1 cellular context compared by ENCODE assay signal in genomic region chr1:168520052-168520751, GRCh38.
A peak's percentile ranks its signal among the peaks of the same experiment; 100 is the strongest.
TF ChIP-seq lines count a peak whose summit lies in the region.

No MANE protein-coding gene starts in this region.

TF ChIP-seq in GM12878, 131 proteins besides CTCF, POLR2A, EP300 and RAD21 (continued from another document and continues in another):
- TF ChIP-seq ZBTB11 (CRISPR knock-in tag; IDR thresholded peaks at IDR 0.05) = no peak
- no peak for TF ChIP-seq LARP7 (IDR thresholded peaks at IDR 0.05)
- TF ChIP-seq CHD1 (IDR thresholded peaks at IDR 0.05; ENCODE audit: low read depth, low read length) = no peak
- TF ChIP-seq PAX5 (IDR thresholded peaks at IDR 0.05; ENCODE audit: borderline replicate concordance, low read depth, low read length) = no peak
- no peak for TF ChIP-seq SRF (IDR thresholded peaks at IDR 0.05; ENCODE audit: low read depth in 2 of 2, low read length in 2 of 2)
- TF ChIP-seq ATF7 (IDR thresholded peaks at IDR 0.05; ENCODE audit: low read depth) = peak; percentile 92
- 0 out of 2 replicates have a peak, but pooled peaks have one; percentile 21 for TF ChIP-seq SREBF2 (IDR thresholded peaks at IDR 0.05; ENCODE audit: low read length)
- TF ChIP-seq PAX8 (IDR thresholded peaks at IDR 0.05) = no peak
- no peak for TF ChIP-seq HDAC2 (IDR thresholded peaks at IDR 0.05)
- TF ChIP-seq ZNF24 (IDR thresholded peaks at IDR 0.05) = no peak
- peak; percentile 72 to 91; a peak in 3 of 4 replicates for TF ChIP-seq BHLHE40 (IDR thresholded peaks at IDR 0.05; ENCODE audit: borderline replicate concordance in 1 of 2, low read depth in 2 of 2, low read length in 1 of 2)
- TF ChIP-seq HDGF (IDR thresholded peaks at IDR 0.05) = no peak
- no peak for TF ChIP-seq CBX3 (IDR thresholded peaks at IDR 0.05; ENCODE audit: borderline replicate concordance, low read depth)
- no peak for TF ChIP-seq ZNF207 (IDR thresholded peaks at IDR 0.05; ENCODE audit: borderline replicate concordance)
- no peak for TF ChIP-seq ZZZ3 (IDR thresholded peaks at IDR 0.05; ENCODE audit: control insufficient read depth, insufficient read length, low read depth)
- TF ChIP-seq SREBF1 (IDR thresholded peaks at IDR 0.05; ENCODE audit: low read length) = no peak
- no peak for TF ChIP-seq SMAD5 (IDR thresholded peaks at IDR 0.05; ENCODE audit: low read depth)
- peak; percentile 85 for TF ChIP-seq DPF2 (IDR thresholded peaks at IDR 0.05)
- no peak for TF ChIP-seq POU2F2 (IDR thresholded peaks at IDR 0.05; ENCODE audit: borderline replicate concordance, low read depth, low read length)
- no peak for TF ChIP-seq CEBPB (IDR thresholded peaks at IDR 0.05; ENCODE audit: borderline replicate concordance in 1 of 2, low read depth in 2 of 2, low read length in 2 of 2)
- no peak for TF ChIP-seq TCF7 (IDR thresholded peaks at IDR 0.05; ENCODE audit: borderline replicate concordance)
- peak; percentile 64; the same call in 1 of the 2 replicates for TF ChIP-seq SIN3A (IDR thresholded peaks at IDR 0.05; ENCODE audit: low read depth, low read length)
- TF ChIP-seq IKZF1 (conservative IDR thresholded peaks at IDR 0.05) = peak; percentile 84
- TF ChIP-seq MEF2B (IDR thresholded peaks at IDR 0.05; ENCODE audit: partially characterized antibody, poor library complexity, severe bottlenecking) = peak; percentile 73
- TF ChIP-seq ZNF622 (IDR thresholded peaks at IDR 0.05) = no peak
- TF ChIP-seq PKNOX1 (IDR thresholded peaks at IDR 0.05) = peak; percentile 85
- no peak for TF ChIP-seq JUNB (IDR thresholded peaks at IDR 0.05)
- no peak for TF ChIP-seq ESRRA (IDR thresholded peaks at IDR 0.05; ENCODE audit: low read length)
- TF ChIP-seq RB1 (IDR thresholded peaks at IDR 0.05; ENCODE audit: borderline replicate concordance) = peak; percentile 24; the same call in 1 of the 2 replicates
- TF ChIP-seq ZNF217 (IDR thresholded peaks at IDR 0.05) = no peak
- TF ChIP-seq TARDBP (IDR thresholded peaks at IDR 0.05; ENCODE audit: borderline replicate concordance) = no peak
- no peak for TF ChIP-seq ZBTB4 (CRISPR knock-in tag; IDR thresholded peaks at IDR 0.05)
- TF ChIP-seq TBL1XR1 (IDR thresholded peaks at IDR 0.05; ENCODE audit: low read depth, low read length) = no peak
- TF ChIP-seq E4F1 (IDR thresholded peaks at IDR 0.05; ENCODE audit: borderline replicate concordance, partially characterized antibody) = no peak
- no peak for TF ChIP-seq RAD51 (IDR thresholded peaks at IDR 0.05)
- TF ChIP-seq NFXL1 (IDR thresholded peaks at IDR 0.05; ENCODE audit: borderline replicate concordance) = no peak
- TF ChIP-seq RELB (IDR thresholded peaks at IDR 0.05; ENCODE audit: low read depth) = peak; percentile 60
- no peak for TF ChIP-seq CEBPZ (IDR thresholded peaks at IDR 0.05; ENCODE audit: low read depth, low read length)
- TF ChIP-seq GATAD2B (conservative IDR thresholded peaks at IDR 0.05; ENCODE audit: low read depth) = peak; percentile 87
- no peak for TF ChIP-seq ZSCAN29 (IDR thresholded peaks at IDR 0.05)
- peak; percentile 41 for TF ChIP-seq SKIL (IDR thresholded peaks at IDR 0.05; ENCODE audit: low read depth, poor library complexity, severe bottlenecking)
- no peak for TF ChIP-seq HSF1 (IDR thresholded peaks at IDR 0.05; ENCODE audit: low read depth, low read length)
- peak; percentile 69 for TF ChIP-seq NBN (IDR thresholded peaks at IDR 0.05)
